In genomic region chr5:55897905-55898304, GRCh38 we compare ENCODE assay signal across 12 cellular contexts. TPM values are rescaled to one million over a fixed set of nuclear protein-coding genes. Genes with fewer than 3 reads are reported as not detected.
DNase-seq lines count a peak whose midpoint lies in the region; ATAC-seq and TF ChIP-seq lines count a peak whose summit lies in the region.
"Had no signal": no experiment of that assay in that cellular context is flagged by ENCODE, and none has a peak within 500 bp of the region (broad histone marks: within the 10 kb centered on the region; RNA-seq: fewer than 3 reads in every experiment).

No MANE protein-coding gene starts in this region.

- intact Hi-C loops in CD4-positive, alpha-beta T cell (cut with DNase I, micrococcal nuclease), result no loop called here

- H3K4me1 ChIP-seq in lung (ENCODE audit: control insufficient read depth in 2 of 2, insufficient read depth in 2 of 2, low read length in 2 of 2), result peaks cover 0 to 4% of the 10 kb centered on the region in 2 donors
- H3K4me1 ChIP-seq: adrenal gland had no signal

- WGBS in lung, 2 donors, result 77 to 84% methylated on average over 14 of the region's 14 CpGs

- peaks cover 5% of the 10 kb centered on the region for H3K4me1 Mint-ChIP-seq in CD4-positive, alpha-beta T cell (ENCODE audit: low read depth)

- in situ Hi-C loops in astrocyte of the spinal cord (cut with HindIII; ENCODE audit: low sequenced_read_pairs), result no loop called here

- no peaks in the 10 kb centered on the region for H3K9me3 Mint-ChIP-seq in CD4-positive, alpha-beta T cell
- H3K9me3 Mint-ChIP-seq: stimulated activated memory B cell treated with anti-CD40 and anti-IgM and Interleukin-4, amounts not matched to agents 10 μg/mL and 1 μg/mL and 100 μg/mL, for 72 hours had no signal

- H3K27me3 ChIP-seq in lung (ENCODE audit: control insufficient read depth, insufficient read depth), result no peaks in the 10 kb centered on the region
- no peaks in the 10 kb centered on the region for H3K27me3 ChIP-seq in CD4-positive, alpha-beta T cell (ENCODE audit: control insufficient read depth, insufficient read depth, low read length)
- H3K27me3 ChIP-seq: adrenal gland had no signal

- H3K27ac ChIP-seq in lung (ENCODE audit: low read depth in 1 of 2, low read length in 1 of 2), result no peak overlapping the region
- no peak overlapping the region for H3K27ac ChIP-seq in CD4-positive, alpha-beta T cell (ENCODE audit: low read depth, low read length)
- H3K27ac ChIP-seq: adrenal gland, VCaP had no signal

- DNase-seq in AG08395 (ENCODE audit: low spot score) (peak; percentile 94), HCEC 1CT (peak; percentile 24), astrocyte of the spinal cord (ENCODE audit: low read depth, low spot score) (peak; percentile 85), lung (ENCODE audit: low spot score) (no peak), GF-D8 (lab: John Stamatoyannopoulos, UW) (no peak), medulla oblongata (ENCODE audit: extremely low spot score) (no peak), mucosa of gallbladder (ENCODE audit: low spot score) (no peak)
- no peak for DNase-seq in CD4-positive, alpha-beta T cell
- DNase-seq: adrenal gland, NCI-H345 had no signal

- TF ChIP-seq CTCF in astrocyte of the spinal cord (IDR thresholded peaks at IDR 0.05; ENCODE audit: low read depth, low read length), result no peak
- no peak for TF ChIP-seq CTCF in lung (IDR thresholded peaks at IDR 0.05; ENCODE audit: control extremely low read depth, extremely low read depth)
- TF ChIP-seq CTCF in CD4-positive, alpha-beta T cell (IDR thresholded peaks at IDR 0.05), result no peak

- H3K4me3 ChIP-seq in astrocyte of the spinal cord (ENCODE audit: low read depth, low read length), result no peak overlapping the region
- no peak overlapping the region for H3K4me3 ChIP-seq in lung
- H3K4me3 ChIP-seq: adrenal gland had no signal

- CTCF ChIA-PET in CD4-positive, alpha-beta T cell (lab: Charles Lee), result no interaction called here

- ATAC-seq in lung (ENCODE audit: insufficient read depth, low FRiP score), result peak; percentile 19
- ATAC-seq in CD4-positive, alpha-beta T cell (ENCODE audit: poor library complexity), result no peak
- ATAC-seq: stimulated activated memory B cell treated with anti-CD40 and anti-IgM and Interleukin-4, amounts not matched to agents 10 μg/mL and 1 μg/mL and 100 μg/mL, for 72 hours had no signal

- no peaks in the 10 kb centered on the region for H3K36me3 Mint-ChIP-seq in CD4-positive, alpha-beta T cell (ENCODE audit: low read depth)
- H3K36me3 Mint-ChIP-seq: stimulated activated memory B cell treated with anti-CD40 and anti-IgM and Interleukin-4, amounts not matched to agents 10 μg/mL and 1 μg/mL and 100 μg/mL, for 72 hours had no signal

- H3K9me3 ChIP-seq in lung (ENCODE audit: control insufficient read depth in 2 of 2, insufficient read depth in 1 of 2, low read length in 1 of 2), result no peaks in the 10 kb centered on the region
- no peaks in the 10 kb centered on the region for H3K9me3 ChIP-seq in CD4-positive, alpha-beta T cell (ENCODE audit: control insufficient read depth, low read length)
- H3K9me3 ChIP-seq: adrenal gland had no signal

- peaks cover 14% of the 10 kb centered on the region for H3K27me3 Mint-ChIP-seq in CD4-positive, alpha-beta T cell

- no peak overlapping the region for H3K4me3 Mint-ChIP-seq in CD4-positive, alpha-beta T cell
- H3K4me3 Mint-ChIP-seq: stimulated activated memory B cell treated with anti-CD40 and anti-IgM and Interleukin-4, amounts not matched to agents 10 μg/mL and 1 μg/mL and 100 μg/mL, for 72 hours had no signal

- POLR2A ChIA-PET in CD4-positive, alpha-beta T cell (lab: Charles Lee), result no interaction called here

- no peaks in the 10 kb centered on the region for H3K36me3 ChIP-seq in lung (ENCODE audit: control insufficient read depth in 2 of 2, insufficient read depth in 2 of 2, low read length in 2 of 2)
- H3K36me3 ChIP-seq: adrenal gland had no signal

- H3K27ac Mint-ChIP-seq in CD4-positive, alpha-beta T cell, result no peak overlapping the region
- H3K27ac Mint-ChIP-seq: stimulated activated memory B cell treated with anti-CD40 and anti-IgM and Interleukin-4, amounts not matched to agents 10 μg/mL and 1 μg/mL and 100 μg/mL, for 72 hours had no signal

RNA-seq across cellular contexts. Expression of gene IL31RA, which starts 46.7 kb away (rescaled TPM):
- total RNA-seq in lung (under 1 TPM; 0.09 to 0.21 TPM), mucosa of gallbladder (0.17 TPM)
- under 1 TPM; 0.04 to 0.13 TPM for polyA plus RNA-seq in lung
- total RNA-seq in CD4-positive, alpha-beta T cell, result not detected
- total RNA-seq: adrenal gland had no signal

Comparison
In these comparisons a context has a peak if more than half of its experiments do, and no peak if none do; other contexts are left out.
1. DNase-seq: peak in AG08395 (single experiment), HCEC 1CT (single experiment) and astrocyte of the spinal cord (single experiment); none in lung (single experiment), GF-D8 (single experiment), CD4-positive, alpha-beta T cell (0 of 10), medulla oblongata (single experiment) and mucosa of gallbladder (single experiment).